ENCODE assay signal across 8 cellular contexts in genomic region chr7:66995045-66995776, GRCh38. TPM values are rescaled to one million over a fixed set of nuclear protein-coding genes. Genes with fewer than 3 reads are reported as not detected.
DNase-seq lines count a peak whose midpoint lies in the region; ATAC-seq and TF ChIP-seq lines count a peak whose summit lies in the region.
"Not testable (repeated sequence)": the region's sequence is repeated elsewhere in the genome, so short reads cannot be mapped to it uniquely, and the experiment has no call there.

SBDS (minus strand) TSS chr7:66995586; CDS start chr7:66995417, 169 bp downstream.

- H3K9me3 Mint-ChIP-seq in activated T-cell treated with anti-CD3 and anti-CD28 coated beads, Interleukin-2, amount 50 U/mL, for 4 hours = not testable (repeated sequence)

- in situ Hi-C loops in Panc1 (cut with HindIII; ENCODE audit: low pct_unique_long_range_greater_than_20kb, low sequenced_read_pairs) = not testable (repeated sequence)

- H3K9ac ChIP-seq in mucosa of stomach (ENCODE audit: low read length) = peak within 1 kb of the TSS; percentile 84

- not testable (repeated sequence) for H3K9me3 ChIP-seq in Panc1 (ENCODE audit: control insufficient read depth, insufficient read depth, low read depth, low read length); esophagus (ENCODE audit: control insufficient read depth in 2 of 2, insufficient read depth in 1 of 2, low read depth in 1 of 2, low read length in 1 of 2); mucosa of stomach (ENCODE audit: control insufficient read depth, low read length)

- H3K27ac ChIP-seq in Panc1 (ENCODE audit: low read length) (peak within 1 kb of the TSS; percentile 88), esophagus (ENCODE audit: low read depth in 2 of 2, low read length in 1 of 2) (peak within 1 kb of the TSS; percentile 96 to 99)

- intact Hi-C loops in Panc1 (cut with micrococcal nuclease; ENCODE audit: unreplicated experiment) = loop anchor here (5.0 kb wide), 1 partner anchor 168 kb away; no protein-coding TSS in a partner anchor

- POLR2A ChIA-PET in Panc1 (lab: Charles Lee) = interaction anchor here (0.6 kb wide), 2 partner anchors 71 to 76 kb away, joined by 3 to 7 read pairs; no protein-coding TSS in a partner anchor

- DNase-seq in DMS53 (lab: John Stamatoyannopoulos, UW) (peak; percentile 100), KG1 (lab: John Stamatoyannopoulos, UW) (peak; percentile 97), Panc1 (ENCODE audit: low read depth, low spot score) (peak; percentile 100)
- DNase-seq in activated T-cell treated with anti-CD3 and anti-CD28 coated beads, Interleukin-2, amount 50 U/mL, for 4 hours = peak; percentile 88
- DNase-seq in stimulated activated CD8-positive, alpha-beta memory T cell treated with anti-CD3 and anti-CD28 coated beads, Interleukin-7, amount 100 ng/mL, for 1 hour (ENCODE audit: low read depth in 2 of 2) = peak; percentile 82 to 86

- H3K4me3 ChIP-seq in Panc1 (ENCODE audit: low read depth in 2 of 2, low read length in 2 of 2) (peak within 1 kb of the TSS; percentile 92 to 99), esophagus (ENCODE audit: low read depth in 1 of 2, low read length in 2 of 2) (peak within 1 kb of the TSS; percentile 74 to 81), mucosa of stomach (ENCODE audit: low read length) (peak within 1 kb of the TSS; percentile 63)

- peaks cover 10% of the 10 kb centered on the region; the same call in 1 of the 2 replicates for H3K36me3 ChIP-seq in Panc1 (ENCODE audit: control insufficient read depth, insufficient read depth, low read length)
- not testable (repeated sequence) for H3K36me3 ChIP-seq in esophagus (ENCODE audit: control insufficient read depth in 2 of 2, insufficient read depth in 2 of 2, low read length in 1 of 2); mucosa of stomach (ENCODE audit: control insufficient read depth, insufficient read depth, low read length)

- H3K36me3 Mint-ChIP-seq in activated T-cell treated with anti-CD3 and anti-CD28 coated beads, Interleukin-2, amount 50 U/mL, for 4 hours (ENCODE audit: insufficient read depth) = peaks cover 17% of the 10 kb centered on the region

- not testable (repeated sequence) for H3K27me3 Mint-ChIP-seq in activated T-cell treated with anti-CD3 and anti-CD28 coated beads, Interleukin-2, amount 50 U/mL, for 4 hours (ENCODE audit: low read depth)

- CTCF ChIA-PET in Panc1 (lab: Charles Lee) = interaction anchor here (0.6 to 0.7 kb wide), 2 partner anchors 20 to 520 kb away, joined by 3 read pairs; no protein-coding TSS in a partner anchor

- ATAC-seq in GM21723 (IDR thresholded peaks at IDR 0.05; ENCODE audit: unreplicated experiment) (peak; percentile 66), Panc1 (peak; percentile 85)
- ATAC-seq in activated T-cell treated with anti-CD3 and anti-CD28 coated beads, Interleukin-2, amount 50 U/mL, for 4 hours = peak; percentile 66 to 70

- not testable (repeated sequence) for H3K4me1 ChIP-seq in Panc1 (ENCODE audit: control insufficient read depth, insufficient read depth, low read length); esophagus (ENCODE audit: control insufficient read depth in 2 of 2, insufficient read depth in 2 of 2, low read length in 1 of 2); mucosa of stomach (ENCODE audit: control insufficient read depth, insufficient read depth, low read length)

- peak; percentile 50 for TF ChIP-seq CTCF in Panc1 (IDR thresholded peaks at IDR 0.05)

- peaks cover 27% of the 10 kb centered on the region for H3K4me1 Mint-ChIP-seq in activated T-cell treated with anti-CD3 and anti-CD28 coated beads, Interleukin-2, amount 50 U/mL, for 4 hours (ENCODE audit: low read depth)

- 0% methylated on average over 59 of the region's 59 CpGs for WGBS in esophagus, 2 donors

- H3K27me3 ChIP-seq in Panc1 (ENCODE audit: control insufficient read depth, insufficient read depth, low read length); esophagus (ENCODE audit: control insufficient read depth in 1 of 2, insufficient read depth in 2 of 2, low read length in 2 of 2); mucosa of stomach (ENCODE audit: control insufficient read depth, insufficient read depth, low read length): not testable (repeated sequence)

- peak within 1 kb of the TSS; percentile 98 for H3K4me3 Mint-ChIP-seq in activated T-cell treated with anti-CD3 and anti-CD28 coated beads, Interleukin-2, amount 50 U/mL, for 4 hours

- BruUV-seq in Panc1 (replicated peaks; lab: Mats Ljungman, UMichigan) = not testable (repeated sequence)

RNA-seq across cellular contexts. Expression of gene SBDS, which starts in this region (rescaled TPM):
- 82.8 TPM for total RNA-seq in Panc1 (2021; ENCODE audit: unreplicated experiment)
- polyA plus RNA-seq in Panc1 (2012; ENCODE audit: insufficient read length) = 51.7 TPM
- 10 to 100 TPM; 87.8 to 98.6 (median 94.2) TPM for total RNA-seq in activated T-cell treated with anti-CD3 and anti-CD28 coated beads, Interleukin-2, amount 50 U/mL, for 4 hours
- polyA plus RNA-seq in esophagus = 100 to 1,000 TPM in 1 of 2 donors, 10 to 100 TPM in 1; 76.2 to 114 TPM

Comparison
In these comparisons a context has a peak if more than half of its experiments do, and no peak if none do; other contexts are left out.
1. Peak in every context shown above with its lines: DNase-seq, ATAC-seq, H3K4me3 ChIP-seq and H3K27ac ChIP-seq.